12 cellular contexts compared by ENCODE assay signal in genomic region chr10:110815354-110816004, GRCh38. TPM values are rescaled to one million over a fixed set of nuclear protein-coding genes. Genes with fewer than 3 reads are reported as not detected.
A peak's percentile ranks its signal among the peaks of the same experiment; 100 is the strongest.
DNase-seq lines count a peak whose midpoint lies in the region; ATAC-seq, FAIRE-seq and TF ChIP-seq lines count a peak whose summit lies in the region.
"Had no signal": no experiment of that assay in that cellular context is flagged by ENCODE, and none has a peak within 500 bp of the region (broad histone marks: within the 10 kb centered on the region; RNA-seq: fewer than 3 reads in every experiment).

No MANE protein-coding gene starts in this region.

- no peaks in the 10 kb centered on the region for H3K9me3 ChIP-seq in right cardiac atrium (ENCODE audit: control insufficient read depth, low read length)
- H3K9me3 ChIP-seq in kidney (ENCODE audit: control insufficient read depth in 1 of 2, low read length in 2 of 2), result no peaks in the 10 kb centered on the region
- H3K9me3 ChIP-seq: thoracic aorta had no signal

- ATAC-seq in GM18858 (IDR thresholded peaks at IDR 0.05; ENCODE audit: unreplicated experiment) (peak; percentile 74), GM21447 (IDR thresholded peaks at IDR 0.05; ENCODE audit: unreplicated experiment) (peak; percentile 46), HG03432 (IDR thresholded peaks at IDR 0.05; ENCODE audit: unreplicated experiment) (peak; percentile 73), right cardiac atrium (peak; percentile 70 to 71)

- no peaks in the 10 kb centered on the region for H3K36me3 ChIP-seq in kidney (ENCODE audit: control insufficient read depth in 1 of 2, insufficient read depth in 2 of 2, low read length in 2 of 2)

- H3K9ac ChIP-seq in kidney (ENCODE audit: low read length in 2 of 2), result no peak overlapping the region

- DNase-seq in right cardiac atrium (peak; percentile 36 to 81 (median 73)), anterior cingulate cortex (lab: John Stamatoyannopoulos, UW) (no peak), NCI-H2081 (lab: John Stamatoyannopoulos, UW) (no peak), kidney (no peak)
- DNase-seq: H7, hypothalamus, naive B cell, NCI-H69 had no signal

- H3K4me1 ChIP-seq in right cardiac atrium (ENCODE audit: control insufficient read depth, insufficient read depth, low read length), result peaks cover 9% of the 10 kb centered on the region
- peaks cover 2 to 9% of the 10 kb centered on the region in 2 donors for H3K4me1 ChIP-seq in kidney (ENCODE audit: control insufficient read depth in 1 of 2, insufficient read depth in 1 of 2, low read depth in 1 of 2, low read length in 2 of 2)

- intact Hi-C loops in right cardiac atrium (cut with DNase I), result no loop called here
- intact Hi-C loops in kidney (cut with DNase I), result no loop called here

- H3K4me3 ChIP-seq in right cardiac atrium (ENCODE audit: low read length) (no peak overlapping the region), kidney (ENCODE audit: low read length in 2 of 2) (no peak overlapping the region)
- H3K4me3 ChIP-seq: thoracic aorta had no signal

- H3K27ac ChIP-seq in right cardiac atrium (ENCODE audit: low read length), result peak overlapping the region; percentile 9
- H3K27ac ChIP-seq in kidney (ENCODE audit: low read depth in 2 of 2, low read length in 2 of 2), result no peak overlapping the region

- 44% methylated on average over 1 of the region's 1 CpG for WGBS in right cardiac atrium

- H3K27me3 ChIP-seq in right cardiac atrium (ENCODE audit: control insufficient read depth, insufficient read depth), result no peaks in the 10 kb centered on the region

- no peak for TF ChIP-seq CTCF in kidney (IDR thresholded peaks at IDR 0.05; ENCODE audit: borderline replicate concordance, extremely low read depth, insufficient read depth)

- FAIRE-seq in kidney (lab: Jason Lieb, UNC), result no peak

RNA-seq across cellular contexts. Expression of gene PDCD4, which starts 56.2 kb away (rescaled TPM):
- total RNA-seq in right cardiac atrium (10 to 100 TPM; 61.5 to 82.7 (median 76.2) TPM), kidney (75.9 TPM)
- polyA plus RNA-seq in right cardiac atrium (39.8 TPM), kidney (ENCODE audit: insufficient read depth, low read depth, low replicate concordance) (57.7 TPM)

Comparison
In these comparisons a context has a peak if more than half of its experiments do, and no peak if none do; other contexts are left out.
1. DNase-seq: peak in right cardiac atrium (3 of 3); none in anterior cingulate cortex (0 of 58), NCI-H2081 (0 of 2) and kidney (single experiment).
2. Peak in every context shown above with its lines, with median percentiles within 50 percentile points of each other: ATAC-seq.